In the genomic region with DNA sequence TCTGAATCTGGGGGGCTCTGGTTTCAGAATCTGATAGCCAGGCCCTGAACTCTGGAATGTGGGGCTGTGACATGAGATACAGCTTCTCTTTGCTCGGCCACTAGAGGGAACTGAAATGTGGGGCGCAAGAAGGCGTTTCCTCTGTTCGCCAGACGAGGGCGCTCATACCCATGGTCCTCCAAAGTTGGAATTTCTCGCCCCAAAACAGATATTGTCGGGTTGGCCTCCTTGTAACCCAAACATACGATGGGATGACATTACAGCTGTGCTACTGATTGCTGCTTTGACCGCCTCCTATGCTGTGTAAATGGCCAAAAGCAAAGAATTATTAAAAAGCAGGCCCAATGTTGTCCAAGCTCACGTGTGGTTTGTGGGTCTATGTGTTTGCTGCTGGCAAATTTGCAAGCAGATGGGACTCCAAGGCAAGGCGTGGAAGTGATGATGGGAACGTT, we compare ENCODE assay signal across 8 cellular contexts. TPM values are rescaled to one million over a fixed set of nuclear protein-coding genes. Genes with fewer than 3 reads are reported as not detected.
DNase-seq lines count a peak whose midpoint lies in the region; ATAC-seq and TF ChIP-seq lines count a peak whose summit lies in the region.

No MANE protein-coding gene starts in this region.

- H3K56ac ChIP-seq in IMR-90 (ENCODE audit: extremely low read depth, insufficient read depth, low read length): no peak overlapping the region

- H2BK15ac ChIP-seq in IMR-90 (ENCODE audit: low read depth, low read length): no peak overlapping the region

- H3K14ac ChIP-seq in IMR-90 (replicated peaks; ENCODE audit: low read depth, low read length): no peak overlapping the region

- TF ChIP-seq RAD21 in IMR-90 (IDR thresholded peaks at IDR 0.05; ENCODE audit: low read length): peak; percentile 96

- WGBS in IMR-90 (ENCODE audit: extremely low coverage in 2 of 2, insufficient read length in 1 of 2), 2 experiments: 37% methylated on average over 3 of the region's 13 CpGs; no CpG with 5 or more reads in 1 of the 2 experiments
- WGBS in prostate gland: 31% methylated on average over 13 of the region's 13 CpGs

- H2BK5ac ChIP-seq in IMR-90 (ENCODE audit: low read depth, low read length, poor library complexity, severe bottlenecking): no peak overlapping the region

- H3K4me3 ChIP-seq in IMR-90 (ENCODE audit: insufficient read depth, low read depth, low read length) (no peak overlapping the region), SJCRH30 (no peak overlapping the region), prostate gland (no peak overlapping the region), vagina (no peak overlapping the region)

- intact Hi-C loops in IMR-90 (cut with micrococcal nuclease): loop anchor here (1.0 to 5.0 kb wide), 5 partner anchors 334 to 590 kb away; no protein-coding TSS in a partner anchor
- intact Hi-C loops in prostate gland (cut with DNase I): loop anchor here (5.0 kb wide), 4 partner anchors 239 to 589 kb away; a partner anchor contains a TSS
- intact Hi-C loops in vagina (cut with DNase I): loop anchor here (10.0 kb wide), 1 partner anchor 502 kb away; a partner anchor contains a TSS

- peak overlapping the region; percentile 73 for H2AFZ ChIP-seq in IMR-90 (replicated peaks; ENCODE audit: low read length, poor library complexity)

- peaks cover 4% of the 10 kb centered on the region; the same call in 1 of the 2 replicates for H3K9me1 ChIP-seq in IMR-90 (ENCODE audit: insufficient read depth, low read length)

- no peak overlapping the region for H3K4me2 ChIP-seq in IMR-90 (ENCODE audit: low read depth, low read length)

- H3K36me3 ChIP-seq in IMR-90 (ENCODE audit: control insufficient read depth, insufficient read depth, low read length) (no peaks in the 10 kb centered on the region), SJCRH30 (no peaks in the 10 kb centered on the region), prostate gland (no peaks in the 10 kb centered on the region), vagina (no peaks in the 10 kb centered on the region)

- H3K27ac ChIP-seq in IMR-90 (ENCODE audit: insufficient read depth, low read length) (no peak overlapping the region), SJCRH30 (no peak overlapping the region), prostate gland (no peak overlapping the region), vagina (no peak overlapping the region)

- no peaks in the 10 kb centered on the region for H3K4me1 ChIP-seq in IMR-90 (ENCODE audit: control insufficient read depth, insufficient read depth, low read length)
- H3K4me1 ChIP-seq in SJCRH30: peaks cover 10% of the 10 kb centered on the region
- no peaks in the 10 kb centered on the region for H3K4me1 ChIP-seq in prostate gland (replicated peaks)
- no peaks in the 10 kb centered on the region for H3K4me1 ChIP-seq in vagina

- H2BK120ac ChIP-seq in IMR-90 (ENCODE audit: low read depth, low read length): no peak overlapping the region

- no peak overlapping the region for H3K4ac ChIP-seq in IMR-90 (ENCODE audit: low read depth, low read length)

- no peak overlapping the region for H2BK20ac ChIP-seq in IMR-90 (ENCODE audit: low read depth, low read length)

- TF ChIP-seq CTCF in IMR-90 (conservative IDR thresholded peaks at IDR 0.05; ENCODE audit: low read depth, low read length) (peak; percentile 100), prostate gland (IDR thresholded peaks at IDR 0.05) (peak; percentile 95 to 99 (median 98)), vagina (IDR thresholded peaks at IDR 0.05) (peak; percentile 92 to 99 (median 98))

- no TSS peak for BruUV-seq in IMR-90 (replicated peaks; lab: Mats Ljungman, UMichigan)

- H4K8ac ChIP-seq in IMR-90 (ENCODE audit: low read depth in 2 of 2, low read length in 2 of 2): peak overlapping the region in 1 of 2 experiments; percentile 13; a peak in 1 of 4 replicates

- H2AK5ac ChIP-seq in IMR-90 (ENCODE audit: low read depth, low read length): no peak overlapping the region

- TF ChIP-seq POLR2A in IMR-90 (IDR thresholded peaks at IDR 0.05; ENCODE audit: low read depth, low read length): no peak
- no peak for TF ChIP-seq POLR2A in prostate gland (IDR thresholded peaks at IDR 0.05)
- no peak for TF ChIP-seq POLR2A in vagina (IDR thresholded peaks at IDR 0.05)

- POLR2A ChIA-PET in IMR-90 (lab: Charles Lee; ENCODE audit: unreplicated experiment): no interaction called here

- CTCF ChIA-PET in IMR-90 (lab: Yijun Ruan, JAX): interaction anchor here (0.6 to 2.1 kb wide), 41 partner anchors 8 to 1258 kb away, joined by 3 to 17 read pairs (median 4); a partner anchor contains a TSS

- ATAC-seq in IMR-90 (ENCODE audit: low read depth) (peak; percentile 96), GM18858 (IDR thresholded peaks at IDR 0.05; ENCODE audit: unreplicated experiment) (no peak)

- no peak overlapping the region for H3K9ac ChIP-seq in IMR-90 (ENCODE audit: low read depth, low read length)

- H3K9me3 ChIP-seq in IMR-90 (ENCODE audit: control insufficient read depth, insufficient read depth, low read length): no peaks in the 10 kb centered on the region
- peaks cover 5% of the 10 kb centered on the region; the same call in 1 of the 2 replicates for H3K9me3 ChIP-seq in SJCRH30 (replicated peaks)
- H3K9me3 ChIP-seq in prostate gland: no peaks in the 10 kb centered on the region
- no peaks in the 10 kb centered on the region for H3K9me3 ChIP-seq in vagina

- no peak overlapping the region for H4K91ac ChIP-seq in IMR-90 (ENCODE audit: insufficient read depth, low read depth, low read length)

- H3K18ac ChIP-seq in IMR-90 (ENCODE audit: low read depth, low read length): no peak overlapping the region

- in situ Hi-C loops in IMR-90 (cut with MboI; ENCODE audit: low sequenced_read_pairs): loop anchor here (5.0 to 25.0 kb wide), 3 partner anchors 274 to 869 kb away; no protein-coding TSS in a partner anchor

- H4K5ac ChIP-seq in IMR-90 (ENCODE audit: low read depth, low read length): no peak overlapping the region

- no peak overlapping the region for H3K23ac ChIP-seq in IMR-90 (ENCODE audit: low read depth, low read length)

- dilution Hi-C loops in IMR-90 (cut with HindIII; ENCODE audit: low sequenced_read_pairs, unreplicated experiment): no loop called here

- no peaks in the 10 kb centered on the region for H4K20me1 ChIP-seq in IMR-90 (ENCODE audit: insufficient read depth, low read length)

- H2AK9ac ChIP-seq in IMR-90 (replicated peaks; ENCODE audit: low read depth, low read length, poor library complexity): peak overlapping the region; percentile 77

- H3K79me1 ChIP-seq in IMR-90 (ENCODE audit: low read depth in 1 of 2, low read length in 2 of 2): no peaks in the 10 kb centered on the region

- DNase-seq in ELF-1 (ENCODE audit: low read depth, low spot score) (peak; percentile 83), IMR-90 (peak; percentile 60), SJCRH30 (peak; percentile 66 to 87), glomerular endothelial cell (ENCODE audit: extremely low read depth, low read depth, low spot score) (peak; percentile 27), prostate gland (ENCODE audit: low spot score) (peak; percentile 61), vagina (ENCODE audit: extremely low spot score in 2 of 2) (no peak)
- DNase-seq in activated gamma-delta T cell treated with anti-CD3 and anti-CD28 coated beads, Interleukin-2, amount 50 U/mL, for 16 hours (ENCODE audit: low read depth): peak; percentile 65

- H3K27me3 ChIP-seq in IMR-90 (ENCODE audit: control insufficient read depth, insufficient read depth, low read length) (peaks cover 12% of the 10 kb centered on the region), SJCRH30 (no peaks in the 10 kb centered on the region), prostate gland (replicated peaks; ENCODE audit: insufficient read depth) (no peaks in the 10 kb centered on the region), vagina (no peaks in the 10 kb centered on the region)

TF ChIP-seq in IMR-90, 13 proteins besides CTCF, POLR2A, EP300 and RAD21:
- TF ChIP-seq MAZ (IDR thresholded peaks at IDR 0.05; ENCODE audit: borderline replicate concordance, low read depth, low read length): peak; percentile 41; the same call in 1 of the 2 replicates
- peak; percentile 98 for TF ChIP-seq SMC3 (IDR thresholded peaks at IDR 0.05; ENCODE audit: low read depth, low read length)
- no peak for TF ChIP-seq CEBPB (IDR thresholded peaks at IDR 0.05; ENCODE audit: low read depth, low read length)
- no peak for TF ChIP-seq CHD1 (IDR thresholded peaks at IDR 0.05; ENCODE audit: low read depth, low read length)
- no peak for TF ChIP-seq MXI1 (IDR thresholded peaks at IDR 0.05; ENCODE audit: borderline replicate concordance, low read depth, low read length)
- no peak for TF ChIP-seq RFX5 (IDR thresholded peaks at IDR 0.05; ENCODE audit: low read depth, low read length)

RNA-seq across cellular contexts. Expression of a gene that starts 13.1 kb away (rescaled TPM):
- 16.0 and 18.1 TPM in 2 replicates for total RNA-seq in IMR-90 (2012; rRNA removed)
- 13.0 and 14.0 TPM in 2 replicates for polyA plus RNA-seq in IMR-90 (2012; rRNA removed)
- polyA plus RNA-seq in IMR-90 (2012; cell fraction: cytosol; rRNA removed): 7.4 and 9.4 TPM in 2 replicates
- polyA plus RNA-seq in IMR-90 (2012; cell fraction: nucleus; rRNA removed; ENCODE audit: low replicate concordance): 10.2 and 22.1 TPM in 2 replicates
- total RNA-seq in SJCRH30 (2014; rRNA removed; shearing (Covaris generic)): 73.7 and 76.6 TPM in 2 replicates
- 10.3 and 15.9 TPM in 2 replicates for total RNA-seq in glomerular endothelial cell
- 10 to 100 TPM; 53.1 to 74.0 TPM for total RNA-seq in prostate gland
- total RNA-seq in vagina: 27.3 TPM

Comparison
In these comparisons a context has a peak if more than half of its experiments do, and no peak if none do; other contexts are left out.
1. DNase-seq: peak in ELF-1 (single experiment), IMR-90 (single experiment), SJCRH30 (2 of 2), activated gamma-delta T cell treated with anti-CD3 and anti-CD28 coated beads, Interleukin-2, amount 50 U/mL, for 16 hours (single experiment), glomerular endothelial cell (single experiment) and prostate gland (single experiment); none in vagina (0 of 2).
2. Peak in every context shown above with its lines, with median percentiles within 50 percentile points of each other: CTCF ChIP-seq.